ENCODE assay signal across 39 cellular contexts in the genomic region with DNA sequence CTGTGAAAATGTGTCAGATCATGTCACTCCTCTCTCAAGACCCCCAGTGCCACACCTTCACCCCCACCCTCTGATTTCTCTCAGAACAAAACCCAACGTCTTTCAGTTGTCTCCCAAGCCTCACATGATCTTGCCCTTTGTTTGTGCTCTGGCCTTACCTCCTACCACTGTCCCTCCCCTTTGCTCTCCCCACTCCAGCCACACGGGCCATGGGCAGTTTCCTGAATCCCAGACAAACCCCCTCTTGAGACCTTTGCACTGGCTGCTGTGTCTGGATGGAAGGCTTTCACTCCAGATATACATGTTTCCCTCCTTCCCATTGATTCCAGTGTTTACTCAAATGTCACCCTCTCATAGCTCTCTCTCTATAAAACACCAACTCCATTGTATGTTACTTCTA.
"Had no signal": no experiment of that assay in that cellular context is flagged by ENCODE, and none has a peak within 500 bp of the region (broad histone marks: within the 10 kb centered on the region; RNA-seq: fewer than 3 reads in every experiment).

No MANE protein-coding gene starts in this region.

- H3K4me1 ChIP-seq: breast epithelium had no signal

- H3K27ac Mint-ChIP-seq: activated B cell treated with CpG ODN at 0.5 μM for 24 hours; activated CD4-positive, alpha-beta memory T cell treated with anti-CD3 and anti-CD28 coated beads, Interleukin-2, amount 10 ng/mL, durations not matched to agents 7 days and 5 days; activated CD8-positive, alpha-beta memory T cell treated with anti-CD3 and anti-CD28 coated beads, Interleukin-2, amount 10 ng/mL, durations not matched to agents 7 days and 5 days; activated naive CD4-positive, alpha-beta T cell treated with anti-CD3 and anti-CD28 coated beads for 36 hours; activated T-cell treated with anti-CD3 and anti-CD28 coated beads, Interleukin-2, amount 50 U/mL, for 72 hours; activated T-helper 17 cell treated with anti-CD3 and anti-CD28 coated beads, Interleukin-2, amount 50 U/mL, for 72 hours had no signal

- DNase-seq: activated B cell treated with CpG ODN at 0.5 μM for 24 hours; activated CD4-positive, alpha-beta memory T cell treated with anti-CD3 and anti-CD28 coated beads, Interleukin-2, amount 10 ng/mL, durations not matched to agents 7 days and 5 days; activated CD4-positive, alpha-beta T cell treated with anti-CD3 and anti-CD28 coated beads for 4 hours; activated CD4-positive, CD25-positive, alpha-beta regulatory T cell treated with anti-CD3 and anti-CD28 coated beads, Interleukin-2, amount 50 U/mL, for 72 hours; activated CD8-positive, alpha-beta memory T cell treated with anti-CD3 and anti-CD28 coated beads for 24 hours; activated CD8-positive, alpha-beta memory T cell treated with anti-CD3 and anti-CD28 coated beads, Interleukin-2, amount 10 ng/mL, durations not matched to agents 7 days and 5 days; activated CD8-positive, alpha-beta memory T cell treated with anti-CD3 and anti-CD28 coated beads, Interleukin-2, amount 50 U/mL, for 48 hours; activated gamma-delta T cell treated with Interleukin-2 at 50 U/mL for 16 hours; activated naive CD4-positive, alpha-beta T cell treated with anti-CD3 and anti-CD28 coated beads for 36 hours; activated T-cell treated with anti-CD3 and anti-CD28 coated beads, Interleukin-2, amount 50 U/mL, for 72 hours; adrenal gland; body of pancreas; MM.1S; MV-4-11; NCI-H1092; NCI-H1436 treated with DMSO at 0.1 percent for 48 hours; NCI-H1694 treated with DMSO at 0.1 percent for 48 hours; NCI-H2029 treated with DMSO at 0.1 percent for 48 hours; NCI-H2107; NCI-H2171; NCI-H510A; NCI-H526; NCI-H748 treated with DMSO at 0.1 percent for 48 hours; NK-92 treated with Interleukin-12 subunit alpha and Interleukin-12 subunit beta, amount 100 ng/mL, for 24 hours; PC-3; SIG-M5; SW 1271; T-helper 1 cell; T-helper 2 cell; T-helper 9 cell had no signal

- H3K9ac ChIP-seq: KMS-11 had no signal

- H3K27me3 Mint-ChIP-seq: activated B cell treated with CpG ODN at 0.5 μM for 24 hours had no signal

- H3K27ac ChIP-seq: adrenal gland, body of pancreas, breast epithelium, KMS-11, RWPE1, VCaP had no signal

- H3K36me3 ChIP-seq: adrenal gland, breast epithelium had no signal

- ATAC-seq: activated CD8-positive, alpha-beta memory T cell treated with anti-CD3 and anti-CD28 coated beads, Interleukin-2, amount 10 ng/mL, durations not matched to agents 7 days and 5 days; activated naive CD4-positive, alpha-beta T cell treated with anti-CD3 and anti-CD28 coated beads, Interleukin-2, amount 50 U/mL, for 72 hours; activated T-cell treated with anti-CD3 and anti-CD28 coated beads, Interleukin-2, amount 50 U/mL, for 72 hours; activated T-helper 17 cell treated with anti-CD3 and anti-CD28 coated beads, Interleukin-2, amount 50 U/mL, for 72 hours; body of pancreas; PC-3; Right ventricle myocardium inferior had no signal

- H3K9me3 ChIP-seq: adrenal gland, body of pancreas, breast epithelium had no signal

- FAIRE-seq: astrocyte, RCC 7860 had no signal

- H3K4me3 ChIP-seq: adrenal gland, body of pancreas, breast epithelium had no signal

- H3K4me2 ChIP-seq: KMS-11 had no signal

- H3K27me3 ChIP-seq: adrenal gland, breast epithelium had no signal

- H3K4me3 Mint-ChIP-seq: activated B cell treated with CpG ODN at 0.5 μM for 24 hours; activated CD4-positive, alpha-beta memory T cell treated with anti-CD3 and anti-CD28 coated beads, Interleukin-2, amount 10 ng/mL, durations not matched to agents 7 days and 5 days; activated CD8-positive, alpha-beta memory T cell treated with anti-CD3 and anti-CD28 coated beads, Interleukin-2, amount 10 ng/mL, durations not matched to agents 7 days and 5 days; activated naive CD4-positive, alpha-beta T cell treated with anti-CD3 and anti-CD28 coated beads for 36 hours; activated T-cell treated with anti-CD3 and anti-CD28 coated beads, Interleukin-2, amount 50 U/mL, for 72 hours; activated T-helper 17 cell treated with anti-CD3 and anti-CD28 coated beads, Interleukin-2, amount 50 U/mL, for 72 hours had no signal

- H3K9me3 Mint-ChIP-seq: activated B cell treated with CpG ODN at 0.5 μM for 24 hours; activated CD4-positive, alpha-beta memory T cell treated with anti-CD3 and anti-CD28 coated beads, Interleukin-2, amount 10 ng/mL, durations not matched to agents 7 days and 5 days; activated naive CD4-positive, alpha-beta T cell treated with anti-CD3 and anti-CD28 coated beads for 36 hours; activated T-cell treated with anti-CD3 and anti-CD28 coated beads, Interleukin-2, amount 50 U/mL, for 72 hours; activated T-helper 17 cell treated with anti-CD3 and anti-CD28 coated beads, Interleukin-2, amount 50 U/mL, for 72 hours had no signal
